In the genomic region with DNA sequence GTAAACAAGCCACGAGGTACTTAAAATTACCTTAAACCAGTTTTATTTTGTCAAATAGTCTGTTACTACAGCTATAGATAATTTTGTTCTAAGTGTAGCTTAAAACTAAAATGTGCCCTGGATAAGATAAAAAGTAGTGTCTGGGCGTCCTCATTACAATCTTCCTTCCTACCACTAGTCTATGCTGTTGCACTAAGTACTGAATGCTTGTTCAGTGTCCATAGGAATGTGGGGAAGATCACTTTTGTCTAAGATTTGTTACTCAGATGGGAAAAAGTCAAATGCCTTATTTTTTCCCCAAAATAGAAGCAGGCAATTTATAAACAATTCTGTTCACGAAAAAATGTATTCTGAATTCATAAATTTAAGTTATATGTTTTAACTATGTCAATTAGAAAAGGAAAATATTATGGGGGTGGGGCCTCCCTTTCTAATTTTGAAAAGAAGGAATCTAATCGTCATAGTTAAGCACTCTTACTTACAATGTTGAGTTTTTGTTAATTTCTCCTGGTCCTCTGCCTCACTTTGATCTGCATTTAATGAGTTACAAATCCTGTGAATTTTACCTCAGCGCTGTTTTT, we compare ENCODE assay signal across 8 cellular contexts.
DNase-seq lines count a peak whose midpoint lies in the region; ATAC-seq and TF ChIP-seq lines count a peak whose summit lies in the region.

No MANE protein-coding gene starts in this region.

- no peaks in the 10 kb centered on the region for H3K4me1 Mint-ChIP-seq in glutamatergic neuron (ENCODE audit: low read depth, unreplicated experiment)

- DNase-seq in AG20443 (ENCODE audit: low spot score), result peak; percentile 77
- peak; percentile 55 for DNase-seq in NCI-H1694 (lab: John Stamatoyannopoulos, UW)
- no peak for DNase-seq in glutamatergic neuron
- no peak for DNase-seq in retinal pigment epithelial cell (ENCODE audit: low read depth)
- no peak for DNase-seq in stimulated activated CD4-positive, alpha-beta T cell treated with anti-CD3 and anti-CD28 coated beads, Interleukin-4, amount 100 ng/mL, for 1 hour

- ATAC-seq in GM18505 (IDR thresholded peaks at IDR 0.05; ENCODE audit: unreplicated experiment) (peak; percentile 66), HG02852 (IDR thresholded peaks at IDR 0.05; ENCODE audit: unreplicated experiment) (peak; percentile 66)

- no peak overlapping the region for H3K27ac ChIP-seq in VCaP

- H3K27me3 Mint-ChIP-seq in glutamatergic neuron (ENCODE audit: unreplicated experiment), result no peaks in the 10 kb centered on the region

- no peaks in the 10 kb centered on the region for H3K36me3 Mint-ChIP-seq in glutamatergic neuron (ENCODE audit: unreplicated experiment)

- H3K4me3 Mint-ChIP-seq in glutamatergic neuron (ENCODE audit: unreplicated experiment), result no peak overlapping the region

- no peak overlapping the region for H3K4me3 ChIP-seq in retinal pigment epithelial cell (ENCODE audit: low read length)

- H3K9me3 Mint-ChIP-seq in glutamatergic neuron (ENCODE audit: unreplicated experiment), result no peaks in the 10 kb centered on the region

- H3K27ac Mint-ChIP-seq in glutamatergic neuron (ENCODE audit: unreplicated experiment), result no peak overlapping the region

- TF ChIP-seq POLR2A in GM18505 (IDR thresholded peaks at IDR 0.05; ENCODE audit: borderline replicate concordance, extremely low read depth, insufficient read depth, insufficient read length), result no peak

- TF ChIP-seq CTCF in VCaP (conservative IDR thresholded peaks at IDR 0.05), result peak; percentile 87
- TF ChIP-seq CTCF in glutamatergic neuron (IDR thresholded peaks at IDR 0.05; ENCODE audit: partially characterized antibody, unreplicated experiment), result peak; percentile 61
- TF ChIP-seq CTCF in retinal pigment epithelial cell (conservative IDR thresholded peaks at IDR 0.05; ENCODE audit: low read depth, low read length), result peak; percentile 86

Comparison
In these comparisons a context has a peak if more than half of its experiments do, and no peak if none do; other contexts are left out.
1. DNase-seq: peak in AG20443 (single experiment) and NCI-H1694 (single experiment); none in glutamatergic neuron (single experiment), retinal pigment epithelial cell (single experiment) and stimulated activated CD4-positive, alpha-beta T cell treated with anti-CD3 and anti-CD28 coated beads, Interleukin-4, amount 100 ng/mL, for 1 hour (single experiment).
2. Peak in every context shown above with its lines, with median percentiles within 50 percentile points of each other: CTCF ChIP-seq.